In the genomic region with DNA sequence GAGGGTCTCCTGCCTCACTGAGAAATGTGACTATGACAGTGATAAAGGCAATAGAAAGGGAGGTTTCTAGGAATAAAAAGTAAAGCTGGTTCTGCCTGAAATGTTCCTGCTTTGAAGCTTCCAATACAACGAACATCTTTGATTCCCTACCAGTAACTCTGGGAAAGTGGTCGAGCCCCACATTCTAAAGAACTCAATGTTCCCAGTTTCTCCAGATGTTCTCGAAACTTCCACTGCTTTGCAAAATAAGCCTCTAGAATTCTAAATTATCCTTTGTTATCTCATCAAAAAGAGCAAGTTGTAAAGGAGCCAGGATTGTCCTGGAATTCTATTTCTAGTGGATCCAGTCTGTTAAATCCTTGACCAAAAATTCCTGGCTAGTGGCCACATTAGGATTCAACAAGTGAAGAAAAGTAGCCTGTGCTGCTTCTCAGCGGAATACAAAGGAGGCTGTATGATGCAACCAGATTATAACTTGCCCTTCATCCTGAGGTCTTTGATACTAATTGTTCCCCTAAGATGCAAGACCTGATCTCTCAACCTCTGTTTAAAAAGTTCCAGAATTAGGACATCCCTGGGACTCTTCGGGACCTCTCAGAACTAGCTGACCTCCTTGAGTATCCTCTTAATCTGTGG, we compare ENCODE assay signal across 1 cellular context.
TF ChIP-seq lines count a peak whose summit lies in the region.

No MANE protein-coding gene starts in this region.

TF ChIP-seq in GM23338, 12 proteins besides CTCF, POLR2A, EP300 and RAD21 (continued from another document):
- TF ChIP-seq, protein P1, sequence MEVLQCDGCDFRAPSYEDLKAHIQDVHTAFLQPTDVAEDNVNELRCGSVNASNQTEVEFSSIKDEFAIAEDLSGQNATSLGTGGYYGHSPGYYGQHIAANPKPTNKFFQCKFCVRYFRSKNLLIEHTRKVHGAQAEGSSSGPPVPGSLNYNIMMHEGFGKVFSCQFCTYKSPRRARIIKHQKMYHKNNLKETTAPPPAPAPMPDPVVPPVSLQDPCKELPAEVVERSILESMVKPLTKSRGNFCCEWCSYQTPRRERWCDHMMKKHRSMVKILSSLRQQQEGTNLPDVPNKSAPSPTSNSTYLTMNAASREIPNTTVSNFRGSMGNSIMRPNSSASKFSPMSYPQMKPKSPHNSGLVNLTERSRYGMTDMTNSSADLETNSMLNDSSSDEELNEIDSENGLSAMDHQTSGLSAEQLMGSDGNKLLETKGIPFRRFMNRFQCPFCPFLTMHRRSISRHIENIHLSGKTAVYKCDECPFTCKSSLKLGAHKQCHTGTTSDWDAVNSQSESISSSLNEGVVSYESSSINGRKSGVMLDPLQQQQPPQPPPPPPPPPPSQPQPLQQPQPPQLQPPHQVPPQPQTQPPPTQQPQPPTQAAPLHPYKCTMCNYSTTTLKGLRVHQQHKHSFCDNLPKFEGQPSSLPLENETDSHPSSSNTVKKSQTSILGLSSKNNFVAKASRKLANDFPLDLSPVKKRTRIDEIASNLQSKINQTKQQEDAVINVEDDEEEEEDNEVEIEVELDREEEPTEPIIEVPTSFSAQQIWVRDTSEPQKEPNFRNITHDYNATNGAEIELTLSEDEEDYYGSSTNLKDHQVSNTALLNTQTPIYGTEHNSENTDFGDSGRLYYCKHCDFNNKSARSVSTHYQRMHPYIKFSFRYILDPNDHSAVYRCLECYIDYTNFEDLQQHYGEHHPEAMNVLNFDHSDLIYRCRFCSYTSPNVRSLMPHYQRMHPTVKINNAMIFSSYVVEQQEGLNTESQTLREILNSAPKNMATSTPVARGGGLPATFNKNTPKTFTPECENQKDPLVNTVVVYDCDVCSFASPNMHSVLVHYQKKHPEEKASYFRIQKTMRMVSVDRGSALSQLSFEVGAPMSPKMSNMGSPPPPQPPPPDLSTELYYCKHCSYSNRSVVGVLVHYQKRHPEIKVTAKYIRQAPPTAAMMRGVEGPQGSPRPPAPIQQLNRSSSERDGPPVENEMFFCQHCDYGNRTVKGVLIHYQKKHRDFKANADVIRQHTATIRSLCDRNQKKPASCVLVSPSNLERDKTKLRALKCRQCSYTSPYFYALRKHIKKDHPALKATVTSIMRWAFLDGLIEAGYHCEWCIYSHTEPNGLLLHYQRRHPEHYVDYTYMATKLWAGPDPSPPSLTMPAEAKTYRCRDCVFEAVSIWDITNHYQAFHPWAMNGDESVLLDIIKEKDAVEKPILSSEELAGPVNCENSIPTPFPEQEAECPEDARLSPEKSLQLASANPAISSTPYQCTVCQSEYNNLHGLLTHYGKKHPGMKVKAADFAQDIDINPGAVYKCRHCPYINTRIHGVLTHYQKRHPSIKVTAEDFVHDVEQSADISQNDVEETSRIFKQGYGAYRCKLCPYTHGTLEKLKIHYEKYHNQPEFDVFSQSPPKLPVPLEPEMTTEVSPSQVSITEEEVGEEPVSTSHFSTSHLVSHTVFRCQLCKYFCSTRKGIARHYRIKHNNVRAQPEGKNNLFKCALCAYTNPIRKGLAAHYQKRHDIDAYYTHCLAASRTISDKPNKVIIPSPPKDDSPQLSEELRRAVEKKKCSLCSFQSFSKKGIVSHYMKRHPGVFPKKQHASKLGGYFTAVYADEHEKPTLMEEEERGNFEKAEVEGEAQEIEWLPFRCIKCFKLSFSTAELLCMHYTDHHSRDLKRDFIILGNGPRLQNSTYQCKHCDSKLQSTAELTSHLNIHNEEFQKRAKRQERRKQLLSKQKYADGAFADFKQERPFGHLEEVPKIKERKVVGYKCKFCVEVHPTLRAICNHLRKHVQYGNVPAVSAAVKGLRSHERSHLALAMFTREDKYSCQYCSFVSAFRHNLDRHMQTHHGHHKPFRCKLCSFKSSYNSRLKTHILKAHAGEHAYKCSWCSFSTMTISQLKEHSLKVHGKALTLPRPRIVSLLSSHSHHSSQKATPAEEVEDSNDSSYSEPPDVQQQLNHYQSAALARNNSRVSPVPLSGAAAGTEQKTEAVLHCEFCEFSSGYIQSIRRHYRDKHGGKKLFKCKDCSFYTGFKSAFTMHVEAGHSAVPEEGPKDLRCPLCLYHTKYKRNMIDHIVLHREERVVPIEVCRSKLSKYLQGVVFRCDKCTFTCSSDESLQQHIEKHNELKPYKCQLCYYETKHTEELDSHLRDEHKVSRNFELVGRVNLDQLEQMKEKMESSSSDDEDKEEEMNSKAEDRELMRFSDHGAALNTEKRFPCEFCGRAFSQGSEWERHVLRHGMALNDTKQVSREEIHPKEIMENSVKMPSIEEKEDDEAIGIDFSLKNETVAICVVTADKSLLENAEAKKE (CRISPR knock-in tag; IDR thresholded peaks at IDR 0.05), result no peak
- TF ChIP-seq ZNF331 (CRISPR knock-in tag; IDR thresholded peaks at IDR 0.05; ENCODE audit: low read depth), result no peak
- TF ChIP-seq POLR2AphosphoS5 (IDR thresholded peaks at IDR 0.05; ENCODE audit: low read depth), result no peak
- TF ChIP-seq CREB1 (CRISPR knock-in tag; IDR thresholded peaks at IDR 0.05; ENCODE audit: low read depth), result no peak
